17 cellular contexts compared by ENCODE assay signal in genomic region chr6:143034689-143035334, GRCh38. TPM values are rescaled to one million over a fixed set of nuclear protein-coding genes. Genes with fewer than 3 reads are reported as not detected.
DNase-seq lines count a peak whose midpoint lies in the region; ATAC-seq and TF ChIP-seq lines count a peak whose summit lies in the region.
"Had no signal": no experiment of that assay in that cellular context is flagged by ENCODE, and none has a peak within 500 bp of the region (broad histone marks: within the 10 kb centered on the region; RNA-seq: fewer than 3 reads in every experiment).

No MANE protein-coding gene starts in this region.

- ATAC-seq in GM18867 (IDR thresholded peaks at IDR 0.05; ENCODE audit: unreplicated experiment) = peak; percentile 88
- no peak for ATAC-seq in GM21381 (IDR thresholded peaks at IDR 0.05; ENCODE audit: unreplicated experiment)
- ATAC-seq: heart left ventricle had no signal

- peaks cover 8% of the 10 kb centered on the region for H3K4me1 ChIP-seq in smooth muscle cell (ENCODE audit: low read depth)
- H3K4me1 ChIP-seq: heart left ventricle had no signal

- H3K4me3 ChIP-seq in epithelial cell of esophagus (ENCODE audit: low read length) (no peak overlapping the region), smooth muscle cell (no peak overlapping the region)
- H3K4me3 ChIP-seq: heart left ventricle, thoracic aorta had no signal

- POLR2A ChIA-PET in RWPE1 (lab: Yijun Ruan, JAX; ENCODE audit: low non-redundant PET) = no interaction called here

- no peak overlapping the region for H3K9ac ChIP-seq in smooth muscle cell (ENCODE audit: low read depth)

- H3K27ac ChIP-seq in smooth muscle cell (ENCODE audit: low read depth) (no peak overlapping the region), RWPE1 (no peak overlapping the region)
- H3K27ac ChIP-seq: heart left ventricle, thoracic aorta had no signal

- DNase-seq in CMK (ENCODE audit: low read depth) = peak; percentile 18
- DNase-seq in OCI-M1 (lab: John Stamatoyannopoulos, UW) = peak; percentile 96
- DNase-seq in epithelial cell of esophagus (ENCODE audit: low read depth) = peak; percentile 18
- no peak for DNase-seq in smooth muscle cell (lab: John Stamatoyannopoulos, UW; ENCODE audit: unreplicated experiment)
- DNase-seq in NK-92 treated with Interleukin-12 subunit alpha and Interleukin-12 subunit beta, amount 100 ng/mL, for 24 hours (lab: John Stamatoyannopoulos, UW) = no peak
- no peak for DNase-seq in RWPE1 (ENCODE audit: low spot score)
- DNase-seq: activated CD4-positive, CD25-positive, alpha-beta regulatory T cell; amniotic stem cell; central memory CD4-positive, alpha-beta T cell; DMS79; heart left ventricle; mesenchymal stem cell; NCI-H2081 treated with DMSO at 0.1 percent for 48 hours; Right ventricle myocardium superior had no signal

- no peaks in the 10 kb centered on the region for H3K27me3 ChIP-seq in smooth muscle cell (ENCODE audit: low read depth)
- H3K27me3 ChIP-seq: heart left ventricle had no signal

- no peaks in the 10 kb centered on the region for H3K79me2 ChIP-seq in smooth muscle cell (ENCODE audit: low read depth)

- H3K36me3 ChIP-seq in smooth muscle cell (ENCODE audit: low read depth) = no peaks in the 10 kb centered on the region
- H3K36me3 ChIP-seq: heart left ventricle, thoracic aorta had no signal

- WGBS in smooth muscle cell (ENCODE audit: low lambda C conversion rate) = 79% methylated on average over 9 of the region's 9 CpGs

- no peak overlapping the region for H2AFZ ChIP-seq in smooth muscle cell (ENCODE audit: low read depth)

- H3K4me2 ChIP-seq in smooth muscle cell = no peak overlapping the region

- CTCF ChIA-PET in RWPE1 (lab: Yijun Ruan, JAX) = no interaction called here

- H3F3A ChIP-seq in smooth muscle cell (ENCODE audit: low read depth) = no peaks in the 10 kb centered on the region

- no peaks in the 10 kb centered on the region for H3K9me3 ChIP-seq in smooth muscle cell (replicated peaks; ENCODE audit: low read depth)
- H3K9me3 ChIP-seq: heart left ventricle, thoracic aorta had no signal

- no peaks in the 10 kb centered on the region for H4K20me1 ChIP-seq in smooth muscle cell (ENCODE audit: low read depth)

- TF ChIP-seq CTCF in epithelial cell of esophagus (IDR thresholded peaks at IDR 0.05; ENCODE audit: insufficient read depth, low read depth, low read length, missing control alignments) = no peak
- TF ChIP-seq CTCF in smooth muscle cell (IDR thresholded peaks at IDR 0.05; ENCODE audit: borderline replicate concordance, insufficient read depth, poor library complexity, severe bottlenecking) = no peak
- TF ChIP-seq CTCF in RWPE1 (conservative IDR thresholded peaks at IDR 0.05; ENCODE audit: low read depth) = no peak

RNA-seq across cellular contexts. Expression of gene AIG1, which starts 25.9 kb away (rescaled TPM):
- 25.9 and 27.2 TPM in 2 replicates for total RNA-seq in smooth muscle cell
- 9.1 and 35.9 TPM in 2 replicates for polyA plus RNA-seq in smooth muscle cell

Comparison
In these comparisons a context has a peak if more than half of its experiments do, and no peak if none do; other contexts are left out.
1. DNase-seq: peak in CMK (single experiment), OCI-M1 (single experiment) and epithelial cell of esophagus (single experiment); none in smooth muscle cell (single experiment), NK-92 treated with Interleukin-12 subunit alpha and Interleukin-12 subunit beta, amount 100 ng/mL, for 24 hours (single experiment) and RWPE1 (single experiment).